Comparison of ENCODE assay signal across 9 cellular contexts in the genomic region with DNA sequence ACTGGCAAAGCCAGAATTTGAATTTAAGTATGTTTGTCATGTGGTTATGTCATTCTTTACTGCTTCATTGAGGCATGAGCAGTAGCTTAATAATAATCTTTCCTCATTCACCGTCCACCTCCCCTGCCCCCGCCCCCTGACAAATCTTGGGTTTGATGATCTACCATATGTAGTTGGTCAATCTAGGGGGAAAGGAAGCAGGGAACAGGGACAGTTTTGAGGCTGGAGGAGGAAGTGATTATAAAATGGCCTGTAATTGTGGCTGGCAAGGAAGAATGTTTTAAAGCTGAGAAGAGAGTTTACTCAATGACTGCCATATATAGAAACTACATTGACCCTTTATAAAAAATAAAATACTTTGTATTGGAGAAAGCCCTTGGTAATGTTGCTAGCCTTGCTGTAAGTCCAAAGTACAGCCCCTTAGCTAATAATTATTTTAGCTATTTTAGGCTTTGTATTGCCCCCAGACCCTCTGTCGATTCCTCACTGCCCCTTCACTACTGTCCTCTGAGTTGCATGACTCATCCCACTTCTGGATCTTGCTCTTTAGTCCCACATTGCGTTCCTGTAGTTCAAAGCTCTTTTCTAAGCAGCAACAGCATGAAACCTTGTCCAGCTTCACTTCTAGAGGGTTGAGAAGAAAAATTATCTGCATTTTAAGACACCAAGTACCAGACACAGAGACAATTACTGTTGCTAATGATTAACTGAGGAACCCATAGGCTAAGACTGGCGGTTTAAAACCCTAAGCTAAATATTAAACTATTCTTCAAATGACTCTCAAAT. TPM values are rescaled to one million over a fixed set of nuclear protein-coding genes. Genes with fewer than 3 reads are reported as not detected.
DNase-seq lines count a peak whose midpoint lies in the region; ATAC-seq lines count a peak whose summit lies in the region.
"Had no signal": no experiment of that assay in that cellular context is flagged by ENCODE, and none has a peak within 500 bp of the region (broad histone marks: within the 10 kb centered on the region; RNA-seq: fewer than 3 reads in every experiment).

No MANE protein-coding gene starts in this region.

- H3K4me1 ChIP-seq in duodenal mucosa (ENCODE audit: control insufficient read depth in 1 of 2, insufficient read depth in 2 of 2, low read length in 2 of 2), result peaks cover 39 to 51% of the 10 kb centered on the region in 2 donors

- no peaks in the 10 kb centered on the region for H3K9me3 ChIP-seq in duodenal mucosa (ENCODE audit: control insufficient read depth in 1 of 2, low read length in 2 of 2)

- H3K9ac ChIP-seq in duodenal mucosa (ENCODE audit: low read depth in 1 of 2, low read length in 2 of 2), result peak overlapping the region in 1 of 2 donors; percentile 33

- ATAC-seq in GM19452 (IDR thresholded peaks at IDR 0.05; ENCODE audit: unreplicated experiment), result no peak

- H3K27ac ChIP-seq in duodenal mucosa (ENCODE audit: low read depth, low read length), result peak overlapping the region; percentile 3

- H3K27me3 Mint-ChIP-seq in IgD-negative memory B cell, result no peaks in the 10 kb centered on the region

- no peaks in the 10 kb centered on the region for H3K9me3 Mint-ChIP-seq in IgD-negative memory B cell

- DNase-seq in NCI-H2227 treated with DMSO at 0.1 percent for 48 hours (lab: John Stamatoyannopoulos, UW) (peak; percentile 1), NCI-H2227 (lab: John Stamatoyannopoulos, UW; ENCODE audit: unreplicated experiment) (no peak), renal cortical epithelial cell (ENCODE audit: low read depth) (peak; percentile 94), COLO829 (ENCODE audit: low spot score) (no peak), hypothalamus (lab: John Stamatoyannopoulos, UW) (no peak)

- H3K27ac Mint-ChIP-seq in IgD-negative memory B cell, result peak overlapping the region in 2 of 3 donors; percentile 13 to 47

- H3K4me1 Mint-ChIP-seq in IgD-negative memory B cell, result peaks cover 33 to 58% (median 38%) of the 10 kb centered on the region in 3 donors

- H3K27me3 ChIP-seq in duodenal mucosa (ENCODE audit: control insufficient read depth in 1 of 2, insufficient read depth in 2 of 2, low read length in 2 of 2), result no peaks in the 10 kb centered on the region

- peaks cover 8% of the 10 kb centered on the region for H3K36me3 Mint-ChIP-seq in IgD-negative memory B cell

- H3K4me3 ChIP-seq in duodenal mucosa (ENCODE audit: low read depth in 1 of 2, low read length in 2 of 2), result peak overlapping the region in 1 of 2 donors; percentile 28
- H3K4me3 ChIP-seq: skin epidermis had no signal

- peaks cover 14 to 18% of the 10 kb centered on the region in 2 donors for H3K36me3 ChIP-seq in duodenal mucosa (ENCODE audit: control insufficient read depth in 1 of 2, insufficient read depth in 2 of 2, low read length in 2 of 2)

- H3K4me3 Mint-ChIP-seq in IgD-negative memory B cell, result peak overlapping the region in 1 of 4 donors; percentile 8

RNA-seq across cellular contexts. Expression of a gene that starts 38.4 kb away (rescaled TPM):
- 23.9 TPM for polyA plus RNA-seq in IgD-negative memory B cell
- 23.4 and 39.5 TPM in 2 replicates for total RNA-seq in renal cortical epithelial cell

Comparison
In these comparisons a context has a peak if more than half of its experiments do, and no peak if none do; other contexts are left out.
1. DNase-seq: peak in NCI-H2227 treated with DMSO at 0.1 percent for 48 hours (single experiment) and renal cortical epithelial cell (single experiment); none in NCI-H2227 (single experiment), COLO829 (single experiment) and hypothalamus (0 of 51).